In genomic region chr12:3182426-3182825, GRCh38 we compare ENCODE assay signal across 32 cellular contexts.
"Had no signal": no experiment of that assay in that cellular context is flagged by ENCODE, and none has a peak within 500 bp of the region (broad histone marks: within the 10 kb centered on the region; RNA-seq: fewer than 3 reads in every experiment).

No MANE protein-coding gene starts in this region.

- H3K4me1 Mint-ChIP-seq: activated naive CD4-positive, alpha-beta T cell treated with anti-CD3 and anti-CD28 coated beads, Interleukin-2, amount 10 ng/mL, durations not matched to agents 7 days and 5 days; central memory CD8-positive, alpha-beta T cell; immature natural killer cell; stimulated activated effector memory CD8-positive, alpha-beta T cell treated with anti-CD3 and anti-CD28 coated beads, Interleukin-12 subunit alpha, Interleukin-12 subunit beta, amount 100 ng/mL, for 72 hours had no signal

- H3K27ac ChIP-seq: right lobe of liver, skin epidermis, thoracic aorta, uterus, VCaP had no signal

- FAIRE-seq: endometrium, TTC549 had no signal

- H3K4me3 ChIP-seq: right lobe of liver, skin epidermis, thoracic aorta, uterus had no signal

- H3K27me3 ChIP-seq: right lobe of liver, uterus had no signal

- ATAC-seq: activated CD4-positive, CD25-positive, alpha-beta regulatory T cell treated with anti-CD3 and anti-CD28 coated beads, Interleukin-2, amount 50 U/mL, for 24 hours; naive thymus-derived CD8-positive, alpha-beta T cell; right lobe of liver; stimulated activated effector memory CD8-positive, alpha-beta T cell treated with anti-CD3 and anti-CD28 coated beads, Interleukin-12 subunit alpha, Interleukin-12 subunit beta, amount 100 ng/mL, for 72 hours had no signal

- H3K9me3 ChIP-seq: right lobe of liver, thoracic aorta, uterus had no signal

- H3K4me1 ChIP-seq: right lobe of liver, uterus had no signal

- DNase-seq: activated CD4-positive, alpha-beta memory T cell treated with anti-CD3 and anti-CD28 coated beads for 36 hours; activated CD4-positive, alpha-beta T cell treated with anti-CD3 and anti-CD28 coated beads for 48 hours; activated CD8-positive, alpha-beta memory T cell treated with anti-CD3 and anti-CD28 coated beads, Interleukin-2, amount 50 U/mL, for 48 hours; activated gamma-delta T cell; activated naive CD4-positive, alpha-beta T cell treated with anti-CD3 and anti-CD28 coated beads, Interleukin-2, amount 10 ng/mL, durations not matched to agents 7 days and 5 days; activated naive CD8-positive, alpha-beta T cell treated with anti-CD3 and anti-CD28 coated beads, Interleukin-2, amount 10 ng/mL, durations not matched to agents 7 days and 5 days; activated T-cell treated with anti-CD3 and anti-CD28 coated beads, Interleukin-2, amount 50 U/mL, for 24 hours; amniotic stem cell; dermis blood vessel endothelial cell; effector CD4-positive, alpha-beta T cell; head of caudate nucleus; hypothalamus; immature natural killer cell; naive thymus-derived CD8-positive, alpha-beta T cell; stimulated activated CD4-positive, alpha-beta T cell treated with anti-CD3 and anti-CD28 coated beads, Interleukin-12 subunit alpha, Interleukin-12 subunit beta, amount 100 ng/mL, for 4 hours; stimulated activated CD4-positive, alpha-beta T cell treated with anti-CD3 and anti-CD28 coated beads, Interleukin-4, amount 100 ng/mL, for 1 hour; SW 1271; T-helper 9 cell; uterus had no signal

- H3K36me3 Mint-ChIP-seq: activated CD4-positive, alpha-beta memory T cell treated with anti-CD3 and anti-CD28 coated beads for 36 hours; activated naive CD4-positive, alpha-beta T cell treated with anti-CD3 and anti-CD28 coated beads, Interleukin-2, amount 10 ng/mL, durations not matched to agents 7 days and 5 days; activated naive CD8-positive, alpha-beta T cell treated with anti-CD3 and anti-CD28 coated beads, Interleukin-2, amount 10 ng/mL, durations not matched to agents 7 days and 5 days; immature natural killer cell; memory B cell; naive thymus-derived CD8-positive, alpha-beta T cell; stimulated activated effector memory CD8-positive, alpha-beta T cell treated with anti-CD3 and anti-CD28 coated beads, Interleukin-12 subunit alpha, Interleukin-12 subunit beta, amount 100 ng/mL, for 72 hours; type B pancreatic cell had no signal

- H3K9me3 Mint-ChIP-seq: activated CD4-positive, alpha-beta memory T cell treated with anti-CD3 and anti-CD28 coated beads for 36 hours; activated naive CD4-positive, alpha-beta T cell treated with anti-CD3 and anti-CD28 coated beads, Interleukin-2, amount 10 ng/mL, durations not matched to agents 7 days and 5 days; activated naive CD8-positive, alpha-beta T cell treated with anti-CD3 and anti-CD28 coated beads, Interleukin-2, amount 10 ng/mL, durations not matched to agents 7 days and 5 days; activated T-cell treated with anti-CD3 and anti-CD28 coated beads, Interleukin-2, amount 50 U/mL, for 24 hours; central memory CD8-positive, alpha-beta T cell; immature natural killer cell; memory B cell; naive thymus-derived CD8-positive, alpha-beta T cell; stimulated activated effector memory CD8-positive, alpha-beta T cell treated with anti-CD3 and anti-CD28 coated beads, Interleukin-12 subunit alpha, Interleukin-12 subunit beta, amount 100 ng/mL, for 72 hours; stimulated activated naive CD8-positive, alpha-beta T cell treated with anti-CD3 and anti-CD28 coated beads, Interleukin-15, Interleukin-2, amounts not matched to agents 100 ng/mL and 50 ng/mL, for 24 hours; T-helper 1 cell treated with Interleukin-12 subunit alpha and Interleukin-12 subunit beta and Interleukin-4 antibody, amounts not matched to agents 30 μg/mL and 1 μg/mL, for 36 hours; type B pancreatic cell had no signal

- H3K4me3 Mint-ChIP-seq: activated CD4-positive, alpha-beta memory T cell treated with anti-CD3 and anti-CD28 coated beads for 36 hours; activated naive CD4-positive, alpha-beta T cell treated with anti-CD3 and anti-CD28 coated beads, Interleukin-2, amount 10 ng/mL, durations not matched to agents 7 days and 5 days; activated naive CD8-positive, alpha-beta T cell treated with anti-CD3 and anti-CD28 coated beads, Interleukin-2, amount 10 ng/mL, durations not matched to agents 7 days and 5 days; activated T-cell treated with anti-CD3 and anti-CD28 coated beads, Interleukin-2, amount 50 U/mL, for 24 hours; central memory CD8-positive, alpha-beta T cell; immature natural killer cell; memory B cell; naive thymus-derived CD8-positive, alpha-beta T cell; stimulated activated effector memory CD8-positive, alpha-beta T cell treated with anti-CD3 and anti-CD28 coated beads, Interleukin-12 subunit alpha, Interleukin-12 subunit beta, amount 100 ng/mL, for 72 hours; stimulated activated naive CD8-positive, alpha-beta T cell treated with anti-CD3 and anti-CD28 coated beads, Interleukin-15, Interleukin-2, amounts not matched to agents 100 ng/mL and 50 ng/mL, for 24 hours; T-helper 1 cell treated with Interleukin-12 subunit alpha and Interleukin-12 subunit beta and Interleukin-4 antibody, amounts not matched to agents 30 μg/mL and 1 μg/mL, for 36 hours; type B pancreatic cell had no signal

- H3K27ac Mint-ChIP-seq: activated CD4-positive, alpha-beta memory T cell treated with anti-CD3 and anti-CD28 coated beads for 36 hours; activated naive CD4-positive, alpha-beta T cell treated with anti-CD3 and anti-CD28 coated beads, Interleukin-2, amount 10 ng/mL, durations not matched to agents 7 days and 5 days; activated naive CD8-positive, alpha-beta T cell treated with anti-CD3 and anti-CD28 coated beads, Interleukin-2, amount 10 ng/mL, durations not matched to agents 7 days and 5 days; activated T-cell treated with anti-CD3 and anti-CD28 coated beads, Interleukin-2, amount 50 U/mL, for 24 hours; immature natural killer cell; memory B cell; naive thymus-derived CD8-positive, alpha-beta T cell; stimulated activated effector memory CD8-positive, alpha-beta T cell treated with anti-CD3 and anti-CD28 coated beads, Interleukin-12 subunit alpha, Interleukin-12 subunit beta, amount 100 ng/mL, for 72 hours; stimulated activated naive CD8-positive, alpha-beta T cell treated with anti-CD3 and anti-CD28 coated beads, Interleukin-15, Interleukin-2, amounts not matched to agents 100 ng/mL and 50 ng/mL, for 24 hours; T-helper 1 cell treated with Interleukin-12 subunit alpha and Interleukin-12 subunit beta and Interleukin-4 antibody, amounts not matched to agents 30 μg/mL and 1 μg/mL, for 36 hours; type B pancreatic cell had no signal

- H3K36me3 ChIP-seq: right lobe of liver, thoracic aorta, uterus had no signal
